Comparison of ENCODE assay signal across 1 cellular context in genomic region chr16:30026449-30026848, GRCh38.
TF ChIP-seq lines count a peak whose summit lies in the region.

No MANE protein-coding gene starts in this region.

TF ChIP-seq in H1, 55 proteins besides CTCF, POLR2A, EP300 and RAD21:
- TF ChIP-seq SP2 (IDR thresholded peaks at IDR 0.05; ENCODE audit: low read length) (no peak), KDM4A (IDR thresholded peaks at IDR 0.05; ENCODE audit: low read depth, low read length, severe bottlenecking) (no peak), HDAC2 (IDR thresholded peaks at IDR 0.05; ENCODE audit: borderline replicate concordance in 1 of 2, low read depth in 2 of 2, low read length in 2 of 2) (no peak), SIN3A (conservative IDR thresholded peaks at IDR 0.05 in 1 of 2, IDR thresholded peaks at IDR 0.05 in 1 of 2; ENCODE audit: low read depth in 1 of 2, low read length in 2 of 2) (no peak), CBX5 (IDR thresholded peaks at IDR 0.05; ENCODE audit: low read depth, low read length) (no peak), CEBPB (IDR thresholded peaks at IDR 0.05; ENCODE audit: low read depth, low read length) (no peak), CHD2 (IDR thresholded peaks at IDR 0.05; ENCODE audit: low read length) (no peak), ZNF274 (IDR thresholded peaks at IDR 0.05; ENCODE audit: borderline replicate concordance, extremely low read depth, low read length) (no peak), SP4 (IDR thresholded peaks at IDR 0.05; ENCODE audit: low read length) (no peak), TEAD4 (IDR thresholded peaks at IDR 0.05; ENCODE audit: low read depth, low read length) (no peak), KDM5A (IDR thresholded peaks at IDR 0.05; ENCODE audit: low read length) (no peak), MAX (IDR thresholded peaks at IDR 0.05) (no peak), SP1 (IDR thresholded peaks at IDR 0.05; ENCODE audit: low read depth, low read length) (no peak), BRCA1 (IDR thresholded peaks at IDR 0.05; ENCODE audit: low read depth, low read length) (no peak)
